In genomic region chr22:46576556-46577351, GRCh38 we compare ENCODE assay signal across 8 cellular contexts. TPM values are rescaled to one million over a fixed set of nuclear protein-coding genes. Genes with fewer than 3 reads are reported as not detected.
A peak's percentile ranks its signal among the peaks of the same experiment; 100 is the strongest.
DNase-seq lines count a peak whose midpoint lies in the region; ATAC-seq and TF ChIP-seq lines count a peak whose summit lies in the region.

No MANE protein-coding gene starts in this region.

- peaks cover 45% of the 10 kb centered on the region for H3K4me1 ChIP-seq in Caco-2
- H3K4me1 ChIP-seq in SJCRH30, result no peaks in the 10 kb centered on the region

- ATAC-seq in left cardiac atrium (peak; percentile 29 to 54), sciatic nerve (peak; percentile 29), HG03342 (IDR thresholded peaks at IDR 0.05; ENCODE audit: unreplicated experiment) (no peak)

- TF ChIP-seq CTCF in Caco-2 (IDR thresholded peaks at IDR 0.05; ENCODE audit: insufficient read depth in 1 of 2, low read depth in 1 of 2, low read length in 1 of 2, severe bottlenecking in 1 of 2, unreplicated experiment in 1 of 2), result no peak

- peak overlapping the region; percentile 72 for H3K4me3 ChIP-seq in Caco-2 (ENCODE audit: low read depth, low read length)
- H3K4me3 ChIP-seq in SJCRH30, result peak overlapping the region; percentile 60

- H3K36me3 ChIP-seq in Caco-2 (ENCODE audit: control insufficient read depth, insufficient read depth, low read length) (no peaks in the 10 kb centered on the region), SJCRH30 (no peaks in the 10 kb centered on the region)

- no peaks in the 10 kb centered on the region for H3K27me3 Mint-ChIP-seq in Caco-2 (ENCODE audit: insufficient read depth, unreplicated experiment)
- H3K27me3 Mint-ChIP-seq in activated naive CD8-positive, alpha-beta T cell, result no peaks in the 10 kb centered on the region

- 0 out of 2 replicates have a peak, but pooled peaks cover 4% of the 10 kb centered on the region for H3K9me3 ChIP-seq in Caco-2
- no peaks in the 10 kb centered on the region; the same call in 1 of the 2 replicates for H3K9me3 ChIP-seq in SJCRH30 (replicated peaks)

- H3K27ac Mint-ChIP-seq in Caco-2 (ENCODE audit: unreplicated experiment), result peak overlapping the region; percentile 88
- H3K27ac Mint-ChIP-seq in activated naive CD8-positive, alpha-beta T cell, result no peak overlapping the region

- H3K36me3 Mint-ChIP-seq in Caco-2 (ENCODE audit: insufficient read depth, unreplicated experiment), result no peaks in the 10 kb centered on the region
- H3K36me3 Mint-ChIP-seq in activated naive CD8-positive, alpha-beta T cell, result no peaks in the 10 kb centered on the region

- peaks cover 26% of the 10 kb centered on the region for H3K4me1 Mint-ChIP-seq in Caco-2 (ENCODE audit: low read depth, unreplicated experiment)
- peaks cover 29% of the 10 kb centered on the region for H3K4me1 Mint-ChIP-seq in activated naive CD8-positive, alpha-beta T cell (ENCODE audit: low read depth)

- H3K4me3 Mint-ChIP-seq in Caco-2 (ENCODE audit: unreplicated experiment), result peak overlapping the region; percentile 56
- H3K4me3 Mint-ChIP-seq in activated naive CD8-positive, alpha-beta T cell, result peak overlapping the region; percentile 87

- CTCF ChIA-PET in Caco-2 (lab: Charles Lee), result interaction anchor here (2.1 kb wide), 1 partner anchor 14 kb away, joined by 13 read pairs; no protein-coding TSS in a partner anchor

- peak in 1 of 2 experiments; percentile 70 for DNase-seq in Caco-2
- DNase-seq in HCEC 1CT, result peak; percentile 40
- peak; percentile 34 to 67 for DNase-seq in SJCRH30
- DNase-seq in left cardiac atrium, result peak; percentile 68
- peak; percentile 73 for DNase-seq in sciatic nerve (ENCODE audit: low spot score)
- no peak for DNase-seq in islet precursor cell

- no peaks in the 10 kb centered on the region for H3K27me3 ChIP-seq in Caco-2 (replicated peaks; ENCODE audit: control insufficient read depth, insufficient read depth, low read length)
- H3K27me3 ChIP-seq in SJCRH30, result peaks cover 11% of the 10 kb centered on the region; the same call in 1 of the 2 replicates

- POLR2A ChIA-PET in Caco-2 (lab: Charles Lee), result no interaction called here

- H3K9me3 Mint-ChIP-seq in Caco-2 (ENCODE audit: unreplicated experiment), result peaks cover 8% of the 10 kb centered on the region
- H3K9me3 Mint-ChIP-seq in activated naive CD8-positive, alpha-beta T cell (ENCODE audit: low read depth), result no peaks in the 10 kb centered on the region

- intact Hi-C loops in Caco-2 (cut with micrococcal nuclease; ENCODE audit: unreplicated experiment), result no loop called here
- intact Hi-C loops in left cardiac atrium (cut with DNase I), result loop anchor here (5.0 to 10.0 kb wide), 3 partner anchors 86 to 151 kb away; no protein-coding TSS in a partner anchor
- intact Hi-C loops in sciatic nerve (cut with DNase I), result loop anchor here (2.0 kb wide), 1 partner anchor 94 kb away; no protein-coding TSS in a partner anchor

- no TSS peak for BruUV-seq in Caco-2 (replicated peaks; lab: Mats Ljungman, UMichigan)

- H3K27ac ChIP-seq in SJCRH30, result no peak overlapping the region

RNA-seq across cellular contexts. Expression of gene CELSR1, which starts 39.3 kb away (rescaled TPM):
- 29.5 and 33.2 TPM in 2 replicates for total RNA-seq in Caco-2 (2022)
- total RNA-seq in SJCRH30 (2014; rRNA removed; shearing (Covaris generic)), result not detected in 2 replicates
- total RNA-seq in left cardiac atrium, result 1 to 10 TPM; 6.5 to 8.1 TPM
- total RNA-seq in sciatic nerve, result 1.9 TPM

RNA-seq across cellular contexts. Expression of gene GRAMD4, which starts 43.4 kb away (rescaled TPM):
- total RNA-seq in Caco-2 (2022) (20.8 and 23.4 TPM in 2 replicates), left cardiac atrium (10 to 100 TPM; 58.5 to 95.4 TPM), sciatic nerve (51.5 TPM)
- 8.6 and 8.8 TPM in 2 replicates for total RNA-seq in SJCRH30 (2014; rRNA removed; shearing (Covaris generic))
